ENCODE assay signal across 36 cellular contexts in genomic region chr14:23396126-23396525, GRCh38. TPM values are rescaled to one million over a fixed set of nuclear protein-coding genes. Genes with fewer than 3 reads are reported as not detected.
"Had no signal": no experiment of that assay in that cellular context is flagged by ENCODE, and none has a peak within 500 bp of the region (broad histone marks: within the 10 kb centered on the region; RNA-seq: fewer than 3 reads in every experiment).

No MANE protein-coding gene starts in this region.

- H3K9me3 ChIP-seq: Peyer's patch had no signal

- H3K36me3 ChIP-seq: brain microvascular endothelial cell, Peyer's patch had no signal

- ATAC-seq: activated CD8-positive, alpha-beta T cell treated with anti-CD3 and anti-CD28 coated beads for 36 hours; activated T-cell treated with anti-CD3 and anti-CD28 coated beads, Interleukin-2, amount 50 U/mL, for 72 hours; activated T-helper 17 cell treated with anti-CD3 and anti-CD28 coated beads, Interleukin-2, amount 50 U/mL, for 72 hours; PC-3 had no signal

- DNase-seq: activated B cell treated with CpG ODN at 0.5 μM for 24 hours; activated CD4-positive, alpha-beta T cell treated with anti-CD3 and anti-CD28 coated beads for 4 hours; activated CD4-positive, alpha-beta T cell treated with anti-CD3 and anti-CD28 coated beads, Interleukin-2, amount 50 U/mL, for 4 hours; activated CD4-positive, CD25-positive, alpha-beta regulatory T cell treated with anti-CD3 and anti-CD28 coated beads, Interleukin-2, amount 50 U/mL, for 72 hours; activated CD8-positive, alpha-beta T cell treated with anti-CD3 and anti-CD28 coated beads for 36 hours; activated effector memory CD4-positive, alpha-beta T cell treated with anti-CD3 and anti-CD28 coated beads, Interleukin-2, amount 50 U/mL, for 16 hours; activated naive CD4-positive, alpha-beta T cell; activated naive CD4-positive, alpha-beta T cell treated with anti-CD3 and anti-CD28 coated beads, Interleukin-2, amount 50 U/mL, for 16 hours; activated naive CD8-positive, alpha-beta T cell treated with anti-CD3 and anti-CD28 coated beads for 36 hours; activated T-cell treated with anti-CD3 and anti-CD28 coated beads, Interleukin-2, amount 50 U/mL, for 1 hour; activated T-cell treated with anti-CD3 and anti-CD28 coated beads, Interleukin-2, amount 50 U/mL, for 72 hours; amniotic stem cell; aorta; brain microvascular endothelial cell; NCI-H1092 treated with DMSO at 0.1 percent for 48 hours; NCI-H1417; NCI-H146; NCI-H187; NCI-H2029 treated with DMSO at 0.1 percent for 48 hours; NCI-H2107; NCI-H2171; NCI-H510A; NCI-H526; NCI-H748 treated with DMSO at 0.1 percent for 48 hours; NK-92 treated with Interleukin-12 subunit alpha and Interleukin-12 subunit beta, amount 100 ng/mL, for 24 hours; PC-3; Peyer's patch; RPMI8226; SW 1271; T-helper 1 cell; T-helper 2 cell; T-helper 9 cell had no signal

- H3K27me3 ChIP-seq: brain microvascular endothelial cell, Peyer's patch had no signal

- H3K4me3 ChIP-seq: Peyer's patch had no signal

- H3K4me1 ChIP-seq: Peyer's patch had no signal

- H3K27ac ChIP-seq: brain microvascular endothelial cell, Peyer's patch, VCaP had no signal

RNA-seq across cellular contexts. Expression of gene MYH6, which starts 11.9 kb away (rescaled TPM):
- total RNA-seq: activated B cell treated with CpG ODN at 0.5 μM for 24 hours; activated CD8-positive, alpha-beta memory T cell treated with anti-CD3 and anti-CD28 coated beads for 36 hours; activated CD8-positive, alpha-beta T cell treated with anti-CD3 and anti-CD28 coated beads for 36 hours; activated naive CD8-positive, alpha-beta T cell treated with anti-CD3 and anti-CD28 coated beads for 36 hours; aorta; M059J; PC-3; Peyer's patch had no signal

RNA-seq across cellular contexts. Expression of gene CMTM5, which starts 19.3 kb away (rescaled TPM):
- total RNA-seq: activated B cell treated with CpG ODN at 0.5 μM for 24 hours; activated CD8-positive, alpha-beta memory T cell treated with anti-CD3 and anti-CD28 coated beads for 36 hours; activated CD8-positive, alpha-beta T cell treated with anti-CD3 and anti-CD28 coated beads for 36 hours; activated naive CD8-positive, alpha-beta T cell treated with anti-CD3 and anti-CD28 coated beads for 36 hours; activated T-helper 17 cell treated with anti-CD3 and anti-CD28 coated beads, Interleukin-2, amount 50 U/mL, for 72 hours; M059J; PC-3; Peyer's patch had no signal

RNA-seq across cellular contexts. Expression of gene IL25, which starts 23.5 kb away (rescaled TPM):
- total RNA-seq: activated B cell treated with CpG ODN at 0.5 μM for 24 hours; activated CD8-positive, alpha-beta memory T cell treated with anti-CD3 and anti-CD28 coated beads for 36 hours; activated CD8-positive, alpha-beta T cell treated with anti-CD3 and anti-CD28 coated beads for 36 hours; activated naive CD8-positive, alpha-beta T cell treated with anti-CD3 and anti-CD28 coated beads for 36 hours; activated T-cell treated with anti-CD3 and anti-CD28 coated beads, Interleukin-2, amount 50 U/mL, for 72 hours; activated T-helper 17 cell treated with anti-CD3 and anti-CD28 coated beads, Interleukin-2, amount 50 U/mL, for 72 hours; aorta; M059J; PC-3; Peyer's patch had no signal
- polyA plus RNA-seq: aorta had no signal

RNA-seq across cellular contexts. Expression of gene EFS, which starts 31.2 kb away (rescaled TPM):
- total RNA-seq: activated B cell treated with CpG ODN at 0.5 μM for 24 hours; activated CD8-positive, alpha-beta memory T cell treated with anti-CD3 and anti-CD28 coated beads for 36 hours; activated CD8-positive, alpha-beta T cell treated with anti-CD3 and anti-CD28 coated beads for 36 hours; activated naive CD8-positive, alpha-beta T cell treated with anti-CD3 and anti-CD28 coated beads for 36 hours; activated T-helper 17 cell treated with anti-CD3 and anti-CD28 coated beads, Interleukin-2, amount 50 U/mL, for 72 hours had no signal

RNA-seq across cellular contexts. Expression of gene MYH7, which starts 39.3 kb away (rescaled TPM):
- total RNA-seq: activated B cell treated with CpG ODN at 0.5 μM for 24 hours; activated CD8-positive, alpha-beta memory T cell treated with anti-CD3 and anti-CD28 coated beads for 36 hours; activated CD8-positive, alpha-beta T cell treated with anti-CD3 and anti-CD28 coated beads for 36 hours; aorta; M059J; PC-3 had no signal
